ENCODE assay signal across 8 cellular contexts in genomic region chr3:144028798-144029411, GRCh38.
DNase-seq lines count a peak whose midpoint lies in the region; ATAC-seq lines count a peak whose summit lies in the region.

No MANE protein-coding gene starts in this region.

- DNase-seq in CD1c-positive myeloid dendritic cell (ENCODE audit: extremely low spot score): peak; percentile 80
- DNase-seq in SIG-M5 treated with dmso at 0.1 percent for 504 hours (lab: John Stamatoyannopoulos, UW; ENCODE audit: unreplicated experiment): peak; percentile 88
- DNase-seq in activated naive CD4-positive, alpha-beta T cell (lab: John Stamatoyannopoulos, UW): no peak
- no peak for DNase-seq in DMS153 treated with DMSO at 0.1 percent for 48 hours (lab: John Stamatoyannopoulos, UW; ENCODE audit: unreplicated experiment)
- no peak for DNase-seq in SW 1271 (lab: John Stamatoyannopoulos, UW)
- DNase-seq in NCI-H82 treated with DMSO at 0.1 percent for 48 hours (lab: John Stamatoyannopoulos, UW; ENCODE audit: unreplicated experiment): no peak

- ATAC-seq in GM19438 (IDR thresholded peaks at IDR 0.05; ENCODE audit: low read depth, unreplicated experiment) (peak; percentile 86), HG03064 (IDR thresholded peaks at IDR 0.05; ENCODE audit: low read depth, unreplicated experiment) (peak; percentile 84)

Comparison
In these comparisons a context has a peak if more than half of its experiments do, and no peak if none do; other contexts are left out.
1. DNase-seq: peak in CD1c-positive myeloid dendritic cell (single experiment) and SIG-M5 treated with dmso at 0.1 percent for 504 hours (single experiment); none in activated naive CD4-positive, alpha-beta T cell (0 of 4), DMS153 treated with DMSO at 0.1 percent for 48 hours (single experiment), SW 1271 (0 of 2) and NCI-H82 treated with DMSO at 0.1 percent for 48 hours (single experiment).